ENCODE assay signal across 13 cellular contexts in the genomic region with DNA sequence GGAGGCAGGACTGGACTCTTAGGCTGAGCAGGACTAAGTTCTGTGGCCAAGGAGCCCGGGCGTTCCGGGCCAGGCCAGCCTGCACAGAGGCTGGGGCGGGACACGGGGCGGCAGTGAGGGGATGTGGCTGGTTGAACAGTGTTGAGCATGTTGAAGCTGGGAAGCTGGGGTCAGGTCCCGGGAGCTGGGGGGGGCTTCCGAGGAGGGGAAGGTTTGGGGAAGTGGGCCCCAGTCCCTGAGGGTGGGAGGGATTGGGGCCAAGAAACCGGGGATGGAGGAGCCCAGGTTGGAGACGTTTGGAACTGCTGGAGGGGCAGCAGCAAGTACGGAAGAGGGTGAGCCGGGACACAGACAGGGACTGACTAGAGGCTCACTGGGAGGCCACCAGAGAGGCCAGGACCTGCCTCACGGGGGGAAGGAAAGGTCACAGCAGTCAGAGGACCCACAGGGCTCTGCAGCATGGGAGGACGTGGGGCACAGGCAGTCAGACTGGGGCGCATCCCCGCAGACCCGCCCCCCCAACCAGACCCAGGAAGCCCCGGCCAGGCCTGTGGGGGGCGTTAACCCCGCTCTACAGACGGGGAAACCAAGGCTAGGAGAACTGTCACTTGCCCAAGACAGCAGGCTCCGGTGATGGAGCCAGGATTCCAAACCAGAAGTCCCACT. TPM values are rescaled to one million over a fixed set of nuclear protein-coding genes. Genes with fewer than 3 reads are reported as not detected.
DNase-seq lines count a peak whose midpoint lies in the region; ATAC-seq, FAIRE-seq and TF ChIP-seq lines count a peak whose summit lies in the region.
"Had no signal": no experiment of that assay in that cellular context is flagged by ENCODE, and none has a peak within 500 bp of the region (broad histone marks: within the 10 kb centered on the region; RNA-seq: fewer than 3 reads in every experiment).

No MANE protein-coding gene starts in this region.

- H3K4me3 ChIP-seq in A549 = no peak overlapping the region
- no peak overlapping the region for H3K4me3 ChIP-seq in adrenal gland
- H3K4me3 ChIP-seq in sigmoid colon = no peak overlapping the region

- H3K27me3 ChIP-seq in adrenal gland (no peaks in the 10 kb centered on the region), sigmoid colon (no peaks in the 10 kb centered on the region)

- 89% methylated on average over 20 of the region's 22 CpGs for WGBS in A549 (ENCODE audit: missing lambda C conversion rate)
- 55 to 65% (median 59%) methylated on average over 12 to 22 of the region's 22 CpGs for WGBS in adrenal gland, 4 donors
- WGBS in sigmoid colon, 2 donors = 80% methylated on average over 22 of the region's 22 CpGs

- no peak for TF ChIP-seq CTCF in A549 (IDR thresholded peaks at IDR 0.05)
- TF ChIP-seq CTCF in adrenal gland (IDR thresholded peaks at IDR 0.05) = no peak
- TF ChIP-seq CTCF in sigmoid colon (IDR thresholded peaks at IDR 0.05) = no peak

- peak overlapping the region; percentile 42 to 80; a peak in 5 of 6 replicates for H3K27ac ChIP-seq in A549
- peak overlapping the region; percentile 22 to 94 (median 89) for H3K27ac ChIP-seq in adrenal gland
- H3K27ac ChIP-seq in sigmoid colon = peak overlapping the region; percentile 77 to 89 (median 83)

- POLR2A ChIA-PET in A549 (lab: Yijun Ruan, JAX) = interaction anchor here (1.0 to 2.9 kb wide), 3 partner anchors 9 to 23 kb away, joined by 4 to 21 read pairs (median 11); a partner anchor contains a TSS

- ATAC-seq in A549 (peak; percentile 4; a peak in 4 of 6 replicates), left ventricle myocardium superior (peak; percentile 6)
- ATAC-seq: activated CD8-positive, alpha-beta T cell treated with anti-CD3 and anti-CD28 coated beads, Interleukin-2, amount 10 ng/mL, durations not matched to agents 7 days and 5 days had no signal

- peaks cover 0 to 19% of the 10 kb centered on the region in 2 donors for H3K36me3 ChIP-seq in adrenal gland (replicated peaks in 1 of 2)
- H3K36me3 ChIP-seq in sigmoid colon = peaks cover 0 to 28% (median 14%) of the 10 kb centered on the region in 4 donors

- TF ChIP-seq EP300 in A549 (IDR thresholded peaks at IDR 0.05) (no peak), sigmoid colon (IDR thresholded peaks at IDR 0.05) (no peak)

- no peak for TF ChIP-seq RAD21 in A549 (conservative IDR thresholded peaks at IDR 0.05 in 1 of 2, IDR thresholded peaks at IDR 0.05 in 1 of 2)

- no peak for FAIRE-seq in A549 (lab: Jason Lieb, UNC)

- DNase-seq in A549 (ENCODE audit: low read depth in 1 of 2, low spot score in 1 of 2) = no peak
- DNase-seq in adrenal gland = peak in 1 of 7 donors; percentile 38
- DNase-seq in left ventricle myocardium superior = no peak
- no peak for DNase-seq in sigmoid colon
- no peak for DNase-seq in T-helper 9 cell
- DNase-seq in NCI-H524 (lab: John Stamatoyannopoulos, UW) = no peak
- DNase-seq in HUDEP-2 (lab: John Stamatoyannopoulos, UW; ENCODE audit: unreplicated experiment in 76 of 76) = no peak
- no peak for DNase-seq in AG08396 (ENCODE audit: low spot score)
- DNase-seq: activated CD8-positive, alpha-beta T cell treated with anti-CD3 and anti-CD28 coated beads, Interleukin-2, amount 10 ng/mL, durations not matched to agents 7 days and 5 days; activated effector memory CD4-positive, alpha-beta T cell treated with Interleukin-2 at 50 U/mL for 16 hours; erythroblast; NCI-H1436 treated with DMSO at 0.1 percent for 48 hours; NCI-H526 had no signal

- CTCF ChIA-PET in A549 (lab: Yijun Ruan, JAX) = interaction anchor here (1.6 to 6.8 kb wide), 4 partner anchors 8 to 610 kb away, joined by 3 to 43 read pairs (median 10); no protein-coding TSS in a partner anchor

- H3K9me3 ChIP-seq in A549 (no peaks in the 10 kb centered on the region), adrenal gland (replicated peaks in 1 of 3) (no peaks in the 10 kb centered on the region), sigmoid colon (no peaks in the 10 kb centered on the region)

- TF ChIP-seq POLR2A in A549 (IDR thresholded peaks at IDR 0.05; ENCODE audit: low read length) (no peak), adrenal gland (IDR thresholded peaks at IDR 0.05) (no peak), sigmoid colon (IDR thresholded peaks at IDR 0.05) (no peak)

- H3K4me2 ChIP-seq in A549 = peak overlapping the region; percentile 47

- intact Hi-C loops in adrenal gland (cut with DNase I) (no loop called here), left ventricle myocardium superior (cut with micrococcal nuclease) (no loop called here), sigmoid colon (cut with DNase I) (no loop called here)

- H3K4me1 ChIP-seq in A549 (peaks cover 15% of the 10 kb centered on the region), adrenal gland (replicated peaks in 1 of 2) (peaks cover 26 to 40% of the 10 kb centered on the region in 2 donors), sigmoid colon (peaks cover 0 to 36% (median 28%) of the 10 kb centered on the region in 4 donors)

TF ChIP-seq in A549, 52 proteins besides CTCF, POLR2A, EP300 and RAD21:
- TF ChIP-seq CHD2 (IDR thresholded peaks at IDR 0.05; ENCODE audit: low read length, partially characterized antibody) (no peak), CBX8 (IDR thresholded peaks at IDR 0.05) (no peak), HOXB5 (CRISPR knock-in tag; IDR thresholded peaks at IDR 0.05) (no peak), RNF2 (IDR thresholded peaks at IDR 0.05; ENCODE audit: borderline replicate concordance, low read depth) (no peak)
- TF ChIP-seq, protein P1, sequence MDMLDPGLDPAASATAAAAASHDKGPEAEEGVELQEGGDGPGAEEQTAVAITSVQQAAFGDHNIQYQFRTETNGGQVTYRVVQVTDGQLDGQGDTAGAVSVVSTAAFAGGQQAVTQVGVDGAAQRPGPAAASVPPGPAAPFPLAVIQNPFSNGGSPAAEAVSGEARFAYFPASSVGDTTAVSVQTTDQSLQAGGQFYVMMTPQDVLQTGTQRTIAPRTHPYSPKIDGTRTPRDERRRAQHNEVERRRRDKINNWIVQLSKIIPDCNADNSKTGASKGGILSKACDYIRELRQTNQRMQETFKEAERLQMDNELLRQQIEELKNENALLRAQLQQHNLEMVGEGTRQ (IDR thresholded peaks at IDR 0.05) = no peak

RNA-seq across cellular contexts. Expression of a gene that starts 9.5 kb away (rescaled TPM):
- polyA plus RNA-seq in A549 (2011; rRNA removed) = 89.1 and 122 TPM in 2 replicates
- 172 and 239 TPM in 2 replicates for polyA plus RNA-seq in A549 (2012; cell fraction: cytosol; rRNA removed)
- polyA plus RNA-seq in A549 (2012; cell fraction: nucleus; rRNA removed) = 185 and 192 TPM in 2 replicates
- polyA plus RNA-seq in A549 (2017; fragmentation: RNase III; extraction: RNeasy Plus Mini Kit Qiagen cat#74134 plus additional on column Dnase treatment) = 229 to 234 TPM (median 233 TPM) in 3 replicates
- 92.7 and 105 TPM in 2 replicates for polyA minus RNA-seq in A549 (2011; rRNA and poly(A)+ RNA removed)
- total RNA-seq in adrenal gland = 100 to 1,000 TPM; 105 to 311 (median 211) TPM
- 100 to 1,000 TPM in 1 of 3 donors, 10 to 100 TPM in 2; 32.1 to 100 (median 94.9) TPM for polyA plus RNA-seq in adrenal gland
- total RNA-seq in left ventricle myocardium superior = 167 TPM
- 10 to 100 TPM; 58.1 to 92.0 (median 63.5) TPM for total RNA-seq in sigmoid colon
- polyA plus RNA-seq in sigmoid colon = 100 to 1,000 TPM; 144 to 363 (median 351) TPM

RNA-seq across cellular contexts. Expression of a gene that starts 9.7 kb away (rescaled TPM):
- polyA plus RNA-seq in A549 (2011; rRNA removed) (53.3 and 68.3 TPM in 2 replicates), A549 (2017; fragmentation: RNase III; extraction: RNeasy Plus Mini Kit Qiagen cat#74134 plus additional on column Dnase treatment) (109 to 122 TPM (median 115 TPM) in 3 replicates), adrenal gland (10 to 100 TPM; 44.2 to 89.4 (median 47.7) TPM), sigmoid colon (10 to 100 TPM; 68.5 to 90.5 (median 83.0) TPM)
- polyA plus RNA-seq in A549 (2012; cell fraction: cytosol; rRNA removed) = 167 and 256 TPM in 2 replicates
- 139 and 184 TPM in 2 replicates for polyA plus RNA-seq in A549 (2012; cell fraction: nucleus; rRNA removed)
- 17.1 and 18.5 TPM in 2 replicates for polyA minus RNA-seq in A549 (2011; rRNA and poly(A)+ RNA removed)
- total RNA-seq in adrenal gland (10 to 100 TPM in 6 of 8 donors, 1 to 10 TPM in 2; 6.1 to 73.8 (median 40.6) TPM), left ventricle myocardium superior (63.4 TPM), sigmoid colon (10 to 100 TPM in 3 of 4 donors, 1 to 10 TPM in 1; 4.4 to 21.7 (median 15.1) TPM)

RNA-seq across cellular contexts. Expression of a gene that starts 22.4 kb away (rescaled TPM):
- polyA plus RNA-seq in A549 (2011; rRNA removed) = 6.5 and 7.4 TPM in 2 replicates
- 7.4 and 10.3 TPM in 2 replicates for polyA plus RNA-seq in A549 (2012; cell fraction: cytosol; rRNA removed)
- 12.8 and 15.7 TPM in 2 replicates for polyA plus RNA-seq in A549 (2012; cell fraction: nucleus; rRNA removed)
- polyA plus RNA-seq in A549 (2017; fragmentation: RNase III; extraction: RNeasy Plus Mini Kit Qiagen cat#74134 plus additional on column Dnase treatment) = 15.5 to 20.3 TPM (median 16.3 TPM) in 3 replicates
- polyA minus RNA-seq in A549 (2011; rRNA and poly(A)+ RNA removed) = 5.7 and 6.9 TPM in 2 replicates
- total RNA-seq in adrenal gland = 10 to 100 TPM; 17.5 to 74.8 (median 43.1) TPM
- polyA plus RNA-seq in adrenal gland = 10 to 100 TPM; 11.5 to 15.7 (median 13.8) TPM
- total RNA-seq in left ventricle myocardium superior = 7.1 TPM
- total RNA-seq in sigmoid colon = 10 to 100 TPM; 13.3 to 26.0 (median 18.0) TPM
- 1 to 10 TPM; 1.8 to 10.0 (median 6.2) TPM for polyA plus RNA-seq in sigmoid colon

RNA-seq across cellular contexts. Expression of a gene that starts 22.9 kb away (rescaled TPM):
- 10.7 and 13.4 TPM in 2 replicates for polyA plus RNA-seq in A549 (2011; rRNA removed)
- polyA plus RNA-seq in A549 (2012; cell fraction: cytosol; rRNA removed) = 15.7 and 19.9 TPM in 2 replicates
- polyA plus RNA-seq in A549 (2012; cell fraction: nucleus; rRNA removed) = 29.1 and 32.1 TPM in 2 replicates
- 9.5 to 11.2 TPM (median 10.9 TPM) in 3 replicates for polyA plus RNA-seq in A549 (2017; fragmentation: RNase III; extraction: RNeasy Plus Mini Kit Qiagen cat#74134 plus additional on column Dnase treatment)
- polyA minus RNA-seq in A549 (2011; rRNA and poly(A)+ RNA removed) = 24.3 TPM in 2 replicates
- total RNA-seq in adrenal gland = 10 to 100 TPM; 12.0 to 27.4 (median 19.6) TPM
- 10 to 100 TPM in 1 of 3 donors, 1 to 10 TPM in 2; 8.8 to 13.3 (median 9.1) TPM for polyA plus RNA-seq in adrenal gland
- 5.1 TPM for total RNA-seq in left ventricle myocardium superior
- 1 to 10 TPM; 5.8 to 8.0 (median 7.0) TPM for total RNA-seq in sigmoid colon
- polyA plus RNA-seq in sigmoid colon = 10 to 100 TPM in 1 of 3 donors, 1 to 10 TPM in 2; 7.8 to 12.7 (median 7.9) TPM

RNA-seq across cellular contexts. Expression of a gene that starts 37.0 kb away (rescaled TPM):
- 7.8 and 12.2 TPM in 2 replicates for polyA plus RNA-seq in A549 (2011; rRNA removed)
- 14.5 and 17.4 TPM in 2 replicates for polyA plus RNA-seq in A549 (2012; cell fraction: cytosol; rRNA removed)
- 30.8 and 32.3 TPM in 2 replicates for polyA plus RNA-seq in A549 (2012; cell fraction: nucleus; rRNA removed)
- 10.6 to 13.3 TPM (median 11.8 TPM) in 3 replicates for polyA plus RNA-seq in A549 (2017; fragmentation: RNase III; extraction: RNeasy Plus Mini Kit Qiagen cat#74134 plus additional on column Dnase treatment)
- 10.5 and 12.9 TPM in 2 replicates for polyA minus RNA-seq in A549 (2011; rRNA and poly(A)+ RNA removed)
- total RNA-seq in adrenal gland = 1 to 10 TPM in 5 of 8 donors, under 1 TPM in 3; 0.25 to 2.8 (median 1.2) TPM
- polyA plus RNA-seq in adrenal gland = 1 to 10 TPM in 1 of 3 donors, under 1 TPM in 2; 0.59 to 2.0 (median 0.88) TPM
- 16.4 TPM for total RNA-seq in left ventricle myocardium superior
- total RNA-seq in sigmoid colon = under 1 TPM; 0.27 to 0.83 (median 0.43) TPM
- polyA plus RNA-seq in sigmoid colon = 10 to 100 TPM in 1 of 3 donors, not detected in 2; 55.3 TPM
